In the genomic region with DNA sequence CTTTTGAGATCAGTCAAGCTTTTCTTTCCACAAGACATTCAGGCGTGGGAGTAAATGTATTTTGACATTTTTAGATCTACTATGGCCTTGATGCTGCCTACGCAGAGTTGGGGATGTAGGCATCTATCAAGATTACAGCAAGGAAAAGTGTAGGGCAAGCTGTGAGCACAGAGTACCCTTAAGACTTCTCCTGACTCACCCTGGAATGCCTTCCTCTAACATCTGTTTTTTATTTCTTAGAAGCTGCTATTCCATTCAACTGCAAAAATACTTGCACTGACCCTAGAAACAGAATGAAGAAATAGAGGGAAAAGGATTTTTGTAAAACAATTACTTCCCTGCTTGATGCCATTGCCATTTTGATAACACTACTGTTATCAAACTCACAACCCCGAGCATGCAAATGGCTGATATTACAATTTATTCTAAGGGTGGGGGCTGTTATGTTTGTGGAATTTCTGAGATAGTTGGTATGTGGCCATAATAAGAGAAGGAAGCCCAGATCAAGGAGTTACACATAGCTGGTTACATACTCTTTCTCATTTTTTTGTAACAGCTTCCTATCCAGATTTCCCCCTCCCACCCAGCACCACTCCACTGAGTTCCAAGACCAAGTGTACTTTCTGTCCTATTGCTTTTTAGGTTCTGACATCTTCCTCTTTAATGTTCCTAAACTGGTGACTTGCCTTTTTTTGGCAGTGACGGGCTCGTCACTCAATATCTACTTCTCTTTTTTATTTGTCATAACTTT, we compare ENCODE assay signal across 8 cellular contexts. TPM values are rescaled to one million over a fixed set of nuclear protein-coding genes. Genes with fewer than 3 reads are reported as not detected.
DNase-seq lines count a peak whose midpoint lies in the region; ATAC-seq, FAIRE-seq and TF ChIP-seq lines count a peak whose summit lies in the region.
"Had no signal": no experiment of that assay in that cellular context is flagged by ENCODE, and none has a peak within 500 bp of the region (broad histone marks: within the 10 kb centered on the region; RNA-seq: fewer than 3 reads in every experiment).

No MANE protein-coding gene starts in this region.

- TF ChIP-seq RAD21 in GM12878 (IDR thresholded peaks at IDR 0.05; ENCODE audit: insufficient read depth, low read depth, low read length) = no peak

- DNase-seq in Kasumi-1 (lab: John Stamatoyannopoulos, UW) (peak; percentile 56 to 61), GM12878 (ENCODE audit: low read depth, low spot score) (no peak), lung (ENCODE audit: low spot score) (no peak), uterus (peak in 1 of 2 donors; percentile 44), HPDE6-E6E7 (ENCODE audit: extremely low spot score) (no peak), mucosa of gallbladder (ENCODE audit: low spot score) (no peak), NCI-H510A treated with DMSO at 0.1 percent for 48 hours (lab: John Stamatoyannopoulos, UW) (no peak)
- DNase-seq: NK-92 treated with Interleukin-12 subunit alpha and Interleukin-12 subunit beta, amount 100 ng/mL, for 24 hours had no signal

- H3K4me3 ChIP-seq in GM12878 (no peak overlapping the region), lung (no peak overlapping the region), uterus (no peak overlapping the region)

- no peaks in the 10 kb centered on the region for H3K4me1 ChIP-seq in GM12878 (ENCODE audit: control insufficient read depth, insufficient read depth, low read length)
- H3K4me1 ChIP-seq in lung (ENCODE audit: control insufficient read depth in 2 of 2, insufficient read depth in 2 of 2, low read length in 2 of 2) = no peaks in the 10 kb centered on the region
- peaks cover 0 to 13% of the 10 kb centered on the region in 2 donors for H3K4me1 ChIP-seq in uterus

- no peak for ATAC-seq in GM12878
- ATAC-seq in lung (ENCODE audit: insufficient read depth, low FRiP score) = peak; percentile 66

- intact Hi-C loops in GM12878 (cut with micrococcal nuclease; ENCODE audit: unreplicated experiment) (loop anchor here (10.0 kb wide), 1 partner anchor 57 kb away; no protein-coding TSS in a partner anchor), uterus (cut with DNase I; ENCODE audit: low total_unique reads) (no loop called here)

- H4K20me1 ChIP-seq in GM12878 (ENCODE audit: control insufficient read depth, insufficient read depth) = no peaks in the 10 kb centered on the region

- no peak overlapping the region for H3K27ac ChIP-seq in GM12878 (ENCODE audit: control insufficient read depth, insufficient read depth)
- peak overlapping the region in 1 of 2 donors; percentile 53 for H3K27ac ChIP-seq in lung (ENCODE audit: low read depth in 1 of 2, low read length in 1 of 2)
- peak overlapping the region; percentile 63 to 69 for H3K27ac ChIP-seq in uterus

- no TSS peak for BruUV-seq in GM12878 (replicated peaks; lab: Mats Ljungman, UMichigan)

- H3K9ac ChIP-seq in GM12878 (ENCODE audit: control insufficient read depth, insufficient read depth, low read length) = no peak overlapping the region

- H3K27me3 ChIP-seq in GM12878 (replicated peaks in 1 of 2; ENCODE audit: control insufficient read depth in 2 of 2, insufficient read depth in 2 of 2, low read length in 1 of 2) = no peaks in the 10 kb centered on the region
- H3K27me3 ChIP-seq in lung (ENCODE audit: control insufficient read depth, insufficient read depth) = no peaks in the 10 kb centered on the region
- H3K27me3 ChIP-seq in uterus = no peaks in the 10 kb centered on the region

- CTCF ChIA-PET in GM12878 (lab: Yijun Ruan, JAX) = no interaction called here

- SMC1A ChIA-PET in GM12878 (lab: Charles Lee; ENCODE audit: uncharacterized antibody, unreplicated experiment) = interaction anchor here (0.9 kb wide), 1 partner anchor 47 kb away, joined by 3 read pairs; no protein-coding TSS in a partner anchor

- no peak overlapping the region for H3K4me2 ChIP-seq in GM12878 (ENCODE audit: control insufficient read depth, insufficient read depth)

- H3K79me2 ChIP-seq in GM12878 (ENCODE audit: control insufficient read depth, insufficient read depth, low read length) = no peaks in the 10 kb centered on the region

- in situ Hi-C loops in GM12878 (cut with MboI) = loop anchor here (25.0 kb wide), 3 partner anchors 570 to 1820 kb away; partner anchors contain the start of gene RBBP8

- TF ChIP-seq EP300 in GM12878 (IDR thresholded peaks at IDR 0.05; ENCODE audit: borderline replicate concordance in 1 of 2, control insufficient read depth in 1 of 2, low read depth in 2 of 2, low read length in 2 of 2) = no peak

- no peak for TF ChIP-seq CTCF in GM12878 (IDR thresholded peaks at IDR 0.05 in 2 of 3, conservative IDR thresholded peaks at IDR 0.05 in 1 of 3; ENCODE audit: control insufficient read depth in 2 of 3, extremely low read depth in 1 of 3, insufficient read depth in 1 of 3, low read depth in 3 of 3, low read length in 3 of 3)
- TF ChIP-seq CTCF in lung (IDR thresholded peaks at IDR 0.05; ENCODE audit: control extremely low read depth, extremely low read depth) = no peak
- TF ChIP-seq CTCF in uterus (IDR thresholded peaks at IDR 0.05) = no peak

- 0 out of 2 replicates have a peak overlapping the region, but pooled peaks have one; percentile 16 for H2AFZ ChIP-seq in GM12878 (ENCODE audit: control insufficient read depth, low read depth, low read length)

- TF ChIP-seq POLR2A in GM12878 (IDR thresholded peaks at IDR 0.05; ENCODE audit: low read depth, low read length) (no peak), uterus (IDR thresholded peaks at IDR 0.05) (no peak)

- WGBS in GM12878 (ENCODE audit: insufficient coverage, insufficient replicate concordance, low lambda C conversion rate, missing lambda C conversion rate) = 4% methylated on average over 5 of the region's 5 CpGs
- 38 to 39% methylated on average over 5 of the region's 5 CpGs for WGBS in lung, 2 donors

- no peaks in the 10 kb centered on the region for H3K9me3 ChIP-seq in GM12878 (replicated peaks; ENCODE audit: control insufficient read depth, insufficient read depth, low read length)
- H3K9me3 ChIP-seq in lung (ENCODE audit: control insufficient read depth in 2 of 2, insufficient read depth in 1 of 2, low read length in 1 of 2) = no peaks in the 10 kb centered on the region
- H3K9me3 ChIP-seq in uterus = no peaks in the 10 kb centered on the region

- no peak for FAIRE-seq in GM12878 (lab: Jason Lieb, UNC)

- no peaks in the 10 kb centered on the region for H3K36me3 ChIP-seq in GM12878 (ENCODE audit: control insufficient read depth in 2 of 2, insufficient read depth in 2 of 2, low read length in 1 of 2)
- H3K36me3 ChIP-seq in lung (ENCODE audit: control insufficient read depth in 2 of 2, insufficient read depth in 2 of 2, low read length in 2 of 2) = no peaks in the 10 kb centered on the region
- no peaks in the 10 kb centered on the region for H3K36me3 ChIP-seq in uterus

- POLR2A ChIA-PET in GM12878 (lab: Charles Lee) = interaction anchor here (0.5 kb wide), 1 partner anchor 70 kb away, joined by 3 read pairs; no protein-coding TSS in a partner anchor

- RAD21 ChIA-PET in GM12878 (lab: Charles Lee; ENCODE audit: unreplicated experiment) = no interaction called here

TF ChIP-seq in GM12878, 131 proteins besides CTCF, POLR2A, EP300 and RAD21 (continues in another document):
- TF ChIP-seq SMAD1 (IDR thresholded peaks at IDR 0.05; ENCODE audit: low read depth, partially characterized antibody) (no peak), IRF4 (IDR thresholded peaks at IDR 0.05; ENCODE audit: low read depth, low read length) (no peak), EZH2 (IDR thresholded peaks at IDR 0.05; ENCODE audit: borderline replicate concordance, control insufficient read depth, low read depth, low read length) (no peak), PAX8 (IDR thresholded peaks at IDR 0.05) (no peak), NRF1 (conservative IDR thresholded peaks at IDR 0.05; ENCODE audit: low read depth, low read length) (no peak), CEBPB (IDR thresholded peaks at IDR 0.05; ENCODE audit: borderline replicate concordance in 1 of 2, low read depth in 2 of 2, low read length in 2 of 2) (no peak), STAT3 (IDR thresholded peaks at IDR 0.05; ENCODE audit: low read depth, low read length) (no peak), NFYA (IDR thresholded peaks at IDR 0.05; ENCODE audit: borderline replicate concordance, low read depth, low read length) (no peak)
- TF ChIP-seq, protein P1, sequence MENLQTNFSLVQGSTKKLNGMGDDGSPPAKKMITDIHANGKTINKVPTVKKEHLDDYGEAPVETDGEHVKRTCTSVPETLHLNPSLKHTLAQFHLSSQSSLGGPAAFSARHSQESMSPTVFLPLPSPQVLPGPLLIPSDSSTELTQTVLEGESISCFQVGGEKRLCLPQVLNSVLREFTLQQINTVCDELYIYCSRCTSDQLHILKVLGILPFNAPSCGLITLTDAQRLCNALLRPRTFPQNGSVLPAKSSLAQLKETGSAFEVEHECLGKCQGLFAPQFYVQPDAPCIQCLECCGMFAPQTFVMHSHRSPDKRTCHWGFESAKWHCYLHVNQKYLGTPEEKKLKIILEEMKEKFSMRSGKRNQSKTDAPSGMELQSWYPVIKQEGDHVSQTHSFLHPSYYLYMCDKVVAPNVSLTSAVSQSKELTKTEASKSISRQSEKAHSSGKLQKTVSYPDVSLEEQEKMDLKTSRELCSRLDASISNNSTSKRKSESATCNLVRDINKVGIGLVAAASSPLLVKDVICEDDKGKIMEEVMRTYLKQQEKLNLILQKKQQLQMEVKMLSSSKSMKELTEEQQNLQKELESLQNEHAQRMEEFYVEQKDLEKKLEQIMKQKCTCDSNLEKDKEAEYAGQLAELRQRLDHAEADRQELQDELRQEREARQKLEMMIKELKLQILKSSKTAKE (IDR thresholded peaks at IDR 0.05; ENCODE audit: low read depth, poor library complexity, severe bottlenecking) = no peak

RNA-seq across cellular contexts. Expression of gene ROCK1, which starts 5.9 kb away (rescaled TPM):
- total RNA-seq in GM12878 (2013; cell fraction: nucleolus; rRNA removed) = 161 and 162 TPM in 2 replicates
- 26.3 and 29.6 TPM in 2 replicates for total RNA-seq in GM12878 (2014; rRNA removed)
- 46.6 and 52.5 TPM in 2 replicates for total RNA-seq in GM12878 (2014; rRNA removed; fragmentation: Illumina TruSeq; extraction: Trizol)
- 35.1 and 36.4 TPM in 2 replicates for total RNA-seq in GM12878 (2021)
- polyA plus RNA-seq in GM12878 (2011; ENCODE audit: low read depth) = 13.5 TPM
- polyA plus RNA-seq in GM12878 (2011; rRNA removed) = 29.7 and 48.9 TPM in 2 replicates
- polyA plus RNA-seq in GM12878 (2011; cell fraction: cytosol; rRNA removed) = 5.4 and 6.2 TPM in 2 replicates
- polyA plus RNA-seq in GM12878 (2011; cell fraction: nucleus; rRNA removed) = 21.4 and 23.6 TPM in 2 replicates
- 27.2 and 31.4 TPM in 2 replicates for polyA plus RNA-seq in GM12878 (2012)
- polyA plus RNA-seq in GM12878 (2014; fragmentation: Illumina TruSeq; extraction: Trizol) = 41.5 and 52.1 TPM in 2 replicates
- 10 to 100 TPM; 14.8 to 15.1 TPM for polyA plus RNA-seq in GM12878 (2014; fragmentation: Nextera tagmentation; extraction: Ambion mirVana)
- polyA plus RNA-seq in GM12878 (2014; rRNA removed) = 12.8 and 17.7 TPM in 2 replicates
- 10 to 100 TPM; 29.2 to 30.7 TPM for polyA plus RNA-seq in GM12878 (2016; fragmentation: Nextera tagmentation; extraction: Ambion mirVana)
- polyA minus RNA-seq in GM12878 (2011; rRNA and poly(A)+ RNA removed) = 38.3 and 50.0 TPM in 2 replicates
- polyA minus RNA-seq in GM12878 (2011; cell fraction: cytosol; rRNA and poly(A)+ RNA removed) = 12.6 and 14.2 TPM in 2 replicates
- 46.3 and 74.9 TPM in 2 replicates for polyA minus RNA-seq in GM12878 (2011; cell fraction: nucleus; rRNA and poly(A)+ RNA removed)
- 100 to 1,000 TPM in 1 of 2 donors, 10 to 100 TPM in 1; 49.7 to 115 TPM for total RNA-seq in lung
- polyA plus RNA-seq in lung = 10 to 100 TPM; 13.4 to 22.0 TPM
- total RNA-seq in uterus = 10 to 100 TPM; 25.6 to 93.8 (median 52.7) TPM
- total RNA-seq in mucosa of gallbladder = 50.2 TPM

Comparison
In these comparisons a context has a peak if more than half of its experiments do, and no peak if none do; other contexts are left out.
1. DNase-seq: peak in Kasumi-1 (2 of 2); none in GM12878 (single experiment), lung (single experiment), HPDE6-E6E7 (single experiment), mucosa of gallbladder (single experiment) and NCI-H510A treated with DMSO at 0.1 percent for 48 hours (single experiment).